Comparison of ENCODE assay signal across 19 cellular contexts in the genomic region with DNA sequence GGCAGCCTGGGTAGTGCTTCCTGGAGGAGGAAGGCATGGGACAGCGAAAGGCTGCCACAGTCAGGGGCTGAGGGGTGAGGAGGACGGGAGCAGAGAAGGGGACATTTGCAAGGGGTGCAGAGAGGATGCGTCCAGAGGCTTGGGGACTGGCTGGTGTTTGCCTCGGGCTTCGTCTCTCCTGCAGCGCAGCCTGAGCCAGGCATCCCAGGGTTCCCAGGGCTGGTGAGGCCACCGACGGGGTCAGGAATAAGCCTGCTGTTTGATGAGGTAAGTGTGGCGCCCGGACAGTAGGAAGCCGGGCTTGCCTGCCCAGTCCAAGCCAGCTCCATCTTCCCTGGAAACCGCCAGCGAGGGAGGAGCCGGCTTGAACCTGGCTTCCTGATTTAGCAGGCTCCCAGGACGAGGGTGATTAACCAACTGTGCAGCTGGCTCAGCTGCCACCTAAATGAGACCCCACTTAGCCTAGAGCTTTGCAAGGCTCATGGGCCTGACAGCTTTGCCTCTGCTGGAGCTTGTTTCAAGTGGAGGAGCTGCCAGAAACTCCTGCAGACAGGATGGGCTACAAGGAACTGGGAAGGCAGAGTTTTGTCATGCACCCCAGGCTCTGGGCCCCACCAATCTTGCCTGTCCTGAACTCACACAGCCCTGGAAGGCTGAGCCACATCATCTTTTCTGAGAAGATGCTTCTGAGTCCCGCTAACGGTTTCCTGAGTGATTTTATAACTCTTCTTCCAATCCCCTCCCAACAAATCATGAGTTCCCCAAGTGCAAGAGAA. TPM values are rescaled to one million over a fixed set of nuclear protein-coding genes. Genes with fewer than 3 reads are reported as not detected.
DNase-seq lines count a peak whose midpoint lies in the region; ATAC-seq, FAIRE-seq and TF ChIP-seq lines count a peak whose summit lies in the region.
"Had no signal": no experiment of that assay in that cellular context is flagged by ENCODE, and none has a peak within 500 bp of the region (broad histone marks: within the 10 kb centered on the region; RNA-seq: fewer than 3 reads in every experiment).

No MANE protein-coding gene starts in this region.

- no peak overlapping the region for H3K27ac Mint-ChIP-seq in nephron progenitor cell
- H3K27ac Mint-ChIP-seq: activated CD4-positive, alpha-beta memory T cell treated with anti-CD3 and anti-CD28 coated beads for 36 hours; IgD-negative memory B cell had no signal

- POLR2A ChIA-PET in A549 (lab: Yijun Ruan, JAX), result no interaction called here

- H3K36me3 ChIP-seq in MG63, result no peaks in the 10 kb centered on the region
- H3K36me3 ChIP-seq: neutrophil, upper lobe of left lung had no signal

- no peak for TF ChIP-seq RAD21 in A549 (conservative IDR thresholded peaks at IDR 0.05 in 1 of 2, IDR thresholded peaks at IDR 0.05 in 1 of 2)

- H3K4me3 ChIP-seq in A549, result no peak overlapping the region
- H3K4me3 ChIP-seq in MG63, result no peak overlapping the region
- H3K4me3 ChIP-seq: skin epidermis, upper lobe of left lung had no signal

- TF ChIP-seq POLR2A in A549 (IDR thresholded peaks at IDR 0.05; ENCODE audit: low read length), result no peak

- TF ChIP-seq CTCF in A549 (IDR thresholded peaks at IDR 0.05) (no peak), nephron progenitor cell (IDR thresholded peaks at IDR 0.05) (no peak)

- peaks cover 54% of the 10 kb centered on the region for H3K4me1 ChIP-seq in A549

- peaks cover 16% of the 10 kb centered on the region for H3K27me3 Mint-ChIP-seq in nephron progenitor cell (ENCODE audit: low read depth, poor library complexity)

- DNase-seq in A549 (ENCODE audit: low read depth in 1 of 2, low spot score in 1 of 2) (no peak), MG63 (peak; percentile 38), dermis blood vessel endothelial cell (peak; percentile 7), nephron progenitor cell (peak; percentile 25), NCI-H2196 treated with DMSO at 0.1 percent for 48 hours (lab: John Stamatoyannopoulos, UW; ENCODE audit: unreplicated experiment) (no peak), NCI-H345 treated with DMSO at 0.1 percent for 48 hours (lab: John Stamatoyannopoulos, UW; ENCODE audit: unreplicated experiment) (no peak), GM19239 (ENCODE audit: insufficient read length, low spot score) (no peak)
- DNase-seq: activated CD4-positive, alpha-beta memory T cell treated with anti-CD3 and anti-CD28 coated beads for 36 hours; activated T-cell treated with anti-CD3 and anti-CD28 coated beads, Interleukin-2, amount 50 U/mL, for 48 hours; central memory CD4-positive, alpha-beta T cell; COR-L47; foreskin melanocyte; NCI-H226 had no signal

- H3K4me1 Mint-ChIP-seq in nephron progenitor cell, result peaks cover 20% of the 10 kb centered on the region
- H3K4me1 Mint-ChIP-seq: IgD-negative memory B cell had no signal

- H3K9me3 Mint-ChIP-seq in nephron progenitor cell, result no peaks in the 10 kb centered on the region
- H3K9me3 Mint-ChIP-seq: activated CD4-positive, alpha-beta memory T cell treated with anti-CD3 and anti-CD28 coated beads for 36 hours had no signal

- CTCF ChIA-PET in A549 (lab: Yijun Ruan, JAX), result interaction anchor here (0.8 to 6.7 kb wide), 4 partner anchors 13 to 49 kb away, joined by 3 to 46 read pairs (median 3); no protein-coding TSS in a partner anchor

- no peaks in the 10 kb centered on the region for H3K9me3 ChIP-seq in A549
- no peaks in the 10 kb centered on the region for H3K9me3 ChIP-seq in MG63
- H3K9me3 ChIP-seq: neutrophil, upper lobe of left lung had no signal

- peak overlapping the region; percentile 68 to 83; a peak in 4 of 6 replicates for H3K27ac ChIP-seq in A549
- H3K27ac ChIP-seq: neutrophil, upper lobe of left lung had no signal

- 84% methylated on average over 17 of the region's 17 CpGs for WGBS in A549 (ENCODE audit: missing lambda C conversion rate)

- no peak for TF ChIP-seq EP300 in A549 (IDR thresholded peaks at IDR 0.05)

- ATAC-seq in A549 (no peak), GM21786 (IDR thresholded peaks at IDR 0.05; ENCODE audit: unreplicated experiment) (no peak)

- H3K36me3 Mint-ChIP-seq in nephron progenitor cell (ENCODE audit: low read depth), result no peaks in the 10 kb centered on the region
- H3K36me3 Mint-ChIP-seq: activated CD4-positive, alpha-beta memory T cell treated with anti-CD3 and anti-CD28 coated beads for 36 hours; IgD-negative memory B cell had no signal

- no peaks in the 10 kb centered on the region for H3K27me3 ChIP-seq in MG63
- H3K27me3 ChIP-seq: upper lobe of left lung had no signal

- no peak for FAIRE-seq in A549 (lab: Jason Lieb, UNC)
- no peak for FAIRE-seq in GM19239 (lab: Jason Lieb, UNC)
- FAIRE-seq: TTC549 had no signal

- peak overlapping the region; percentile 26 for H3K4me3 Mint-ChIP-seq in nephron progenitor cell
- H3K4me3 Mint-ChIP-seq: activated CD4-positive, alpha-beta memory T cell treated with anti-CD3 and anti-CD28 coated beads for 36 hours; IgD-negative memory B cell had no signal

- H3K4me2 ChIP-seq in A549, result no peak overlapping the region; the same call in 2 of the 3 replicates

TF ChIP-seq in A549, 52 proteins besides CTCF, POLR2A, EP300 and RAD21:
- TF ChIP-seq POLR2AphosphoS2 (conservative IDR thresholded peaks at IDR 0.05; ENCODE audit: low read length), result no peak
- no peak for TF ChIP-seq CEBPB (IDR thresholded peaks at IDR 0.05)

RNA-seq across cellular contexts. Expression of a gene that starts 47.6 kb away (rescaled TPM):
- 0.80 and 0.93 TPM in 2 replicates for polyA plus RNA-seq in A549 (2011; rRNA removed)
- polyA plus RNA-seq in A549 (2012; cell fraction: cytosol; rRNA removed), result 0.67 and 1.1 TPM in 2 replicates
- polyA plus RNA-seq in A549 (2012; cell fraction: nucleus; rRNA removed), result 3.8 and 4.0 TPM in 2 replicates
- 1.8 to 2.3 TPM (median 2.2 TPM) in 3 replicates for polyA plus RNA-seq in A549 (2017; fragmentation: RNase III; extraction: RNeasy Plus Mini Kit Qiagen cat#74134 plus additional on column Dnase treatment)
- 1.0 and 1.4 TPM in 2 replicates for polyA minus RNA-seq in A549 (2011; rRNA and poly(A)+ RNA removed)
- 1.4 and 2.0 TPM in 2 replicates for total RNA-seq in MG63 (2014; rRNA removed; shearing (Covaris generic); ENCODE audit: low replicate concordance)
- total RNA-seq in dermis blood vessel endothelial cell, result 0.23 and 0.34 TPM in 2 replicates
- polyA plus RNA-seq: IgD-negative memory B cell had no signal

Comparison
In these comparisons a context has a peak if more than half of its experiments do, and no peak if none do; other contexts are left out.
1. DNase-seq: peak in MG63 (single experiment), dermis blood vessel endothelial cell (single experiment) and nephron progenitor cell (single experiment); none in A549 (0 of 2), NCI-H2196 treated with DMSO at 0.1 percent for 48 hours (single experiment), NCI-H345 treated with DMSO at 0.1 percent for 48 hours (single experiment) and GM19239 (single experiment).